11 cellular contexts compared by ENCODE assay signal in genomic region chr11:102920118-102920684, GRCh38. TPM values are rescaled to one million over a fixed set of nuclear protein-coding genes. Genes with fewer than 3 reads are reported as not detected.
DNase-seq lines count a peak whose midpoint lies in the region; ATAC-seq and TF ChIP-seq lines count a peak whose summit lies in the region.
"Had no signal": no experiment of that assay in that cellular context is flagged by ENCODE, and none has a peak within 500 bp of the region (broad histone marks: within the 10 kb centered on the region; RNA-seq: fewer than 3 reads in every experiment).

No MANE protein-coding gene starts in this region.

- CTCF ChIA-PET in Calu3 (lab: Charles Lee) = interaction anchor here (1.2 kb wide), 1 partner anchor 10 kb away, joined by 3 read pairs; no protein-coding TSS in a partner anchor

- no peak for DNase-seq in mesenteric fat pad (ENCODE audit: low spot score)
- DNase-seq in cerebellar nuclear complex (lab: John Stamatoyannopoulos, UW) = no peak
- DNase-seq in foreskin melanocyte = no peak
- no peak for DNase-seq in Calu3
- DNase-seq: midbrain had no signal

- no peaks in the 10 kb centered on the region for H3K36me3 ChIP-seq in gastroesophageal sphincter

- intact Hi-C loops in Calu3 (cut with micrococcal nuclease; ENCODE audit: unreplicated experiment) = no loop called here

- H3K4me3 ChIP-seq in gastroesophageal sphincter = no peak overlapping the region
- H3K4me3 ChIP-seq: K562 had no signal

- TF ChIP-seq CTCF in gastroesophageal sphincter (IDR thresholded peaks at IDR 0.05) (no peak), Calu3 (IDR thresholded peaks at IDR 0.05; ENCODE audit: unreplicated experiment) (no peak)

- H3K4me1 Mint-ChIP-seq in Calu3 (ENCODE audit: low read depth, unreplicated experiment) = no peaks in the 10 kb centered on the region

- no peak for TF ChIP-seq POLR2A in gastroesophageal sphincter (IDR thresholded peaks at IDR 0.05)

- H3K27me3 Mint-ChIP-seq in Calu3 (ENCODE audit: unreplicated experiment) = peaks cover 72% of the 10 kb centered on the region

- ATAC-seq in GM18519 (IDR thresholded peaks at IDR 0.05; ENCODE audit: low FRiP score, unreplicated experiment) (peak; percentile 91), GM21528 (IDR thresholded peaks at IDR 0.05; ENCODE audit: low FRiP score, unreplicated experiment) (peak; percentile 83), HG03378 (IDR thresholded peaks at IDR 0.05; ENCODE audit: unreplicated experiment) (peak; percentile 96), gastroesophageal sphincter (peak; percentile 46)
- ATAC-seq: K562 had no signal

- 56 to 64% methylated on average over 11 to 13 of the region's 13 CpGs for WGBS in gastroesophageal sphincter (ENCODE audit: low coverage in 1 of 2), 2 donors

- no peak overlapping the region for H3K27ac ChIP-seq in gastroesophageal sphincter
- H3K27ac ChIP-seq: epithelial cell of prostate had no signal

- BruUV-seq in Calu3 (replicated peaks; lab: Mats Ljungman, UMichigan) = no TSS peak

- H3K4me1 ChIP-seq in gastroesophageal sphincter = no peaks in the 10 kb centered on the region

- H3K27ac Mint-ChIP-seq in Calu3 (ENCODE audit: unreplicated experiment) = no peak overlapping the region

- H3K4me3 Mint-ChIP-seq in Calu3 (ENCODE audit: low read depth, unreplicated experiment) = no peak overlapping the region

- TF ChIP-seq EP300 in gastroesophageal sphincter (IDR thresholded peaks at IDR 0.05) = no peak

- H3K9me3 Mint-ChIP-seq in Calu3 (ENCODE audit: low read depth, unreplicated experiment) = no peaks in the 10 kb centered on the region

- H3K27me3 ChIP-seq in gastroesophageal sphincter = no peaks in the 10 kb centered on the region

- H3K36me3 Mint-ChIP-seq in Calu3 (ENCODE audit: insufficient read depth, unreplicated experiment) = no peaks in the 10 kb centered on the region

- H3K9me3 ChIP-seq in gastroesophageal sphincter = no peaks in the 10 kb centered on the region

RNA-seq across cellular contexts. Expression of gene MMP13, which starts 35.3 kb away (rescaled TPM):
- total RNA-seq in gastroesophageal sphincter (not detected), mesenteric fat pad (not detected), Calu3 (2022) (not detected in 2 replicates)
- total RNA-seq: K562 had no signal

RNA-seq across cellular contexts. Expression of gene MMP12, which starts 45.4 kb away (rescaled TPM):
- total RNA-seq in gastroesophageal sphincter = not detected
- total RNA-seq in mesenteric fat pad = 0.29 TPM
- total RNA-seq in Calu3 (2022) = not detected in 2 replicates
- total RNA-seq: K562 had no signal

Comparison
In these comparisons a context has a peak if more than half of its experiments do, and no peak if none do; other contexts are left out.
1. ATAC-seq: peak in every context shown above with its lines; median percentile 96 in HG03378; 91 in GM18519; 83 in GM21528; 46 in gastroesophageal sphincter.